ENCODE assay signal across 9 cellular contexts in genomic region chr17:40072481-40073346, GRCh38. TPM values are rescaled to one million over a fixed set of nuclear protein-coding genes. Genes with fewer than 3 reads are reported as not detected.
DNase-seq lines count a peak whose midpoint lies in the region; ATAC-seq and TF ChIP-seq lines count a peak whose summit lies in the region.
"Had no signal": no experiment of that assay in that cellular context is flagged by ENCODE, and none has a peak within 500 bp of the region (broad histone marks: within the 10 kb centered on the region; RNA-seq: fewer than 3 reads in every experiment).

No MANE protein-coding gene starts in this region.

- H3K36me3 ChIP-seq in naive thymus-derived CD4-positive, alpha-beta T cell (ENCODE audit: control insufficient read depth in 2 of 3, insufficient read depth in 3 of 3, low read length in 3 of 3) = peaks cover 0 to 23% (median 6%) of the 10 kb centered on the region in 3 experiments
- no peaks in the 10 kb centered on the region for H3K36me3 ChIP-seq in urinary bladder (ENCODE audit: insufficient read depth)

- WGBS in urinary bladder = 17% methylated on average over 19 of the region's 19 CpGs

- no peak for TF ChIP-seq CTCF in choroid plexus epithelial cell (conservative IDR thresholded peaks at IDR 0.05; ENCODE audit: low read depth, low read length)

- peaks cover 65% of the 10 kb centered on the region for H3K4me1 Mint-ChIP-seq in activated naive CD8-positive, alpha-beta T cell (ENCODE audit: low read depth)
- H3K4me1 Mint-ChIP-seq in activated naive CD8-positive, alpha-beta T cell treated with anti-CD3 and anti-CD28 coated beads for 36 hours = peaks cover 41% of the 10 kb centered on the region
- peaks cover 31 to 89% (median 58%) of the 10 kb centered on the region in 7 donors for H3K4me1 Mint-ChIP-seq in naive thymus-derived CD4-positive, alpha-beta T cell

- no peak overlapping the region for H3K4me3 Mint-ChIP-seq in activated naive CD8-positive, alpha-beta T cell
- no peak overlapping the region for H3K4me3 Mint-ChIP-seq in activated naive CD8-positive, alpha-beta T cell treated with anti-CD3 and anti-CD28 coated beads for 36 hours
- peak overlapping the region in 2 of 10 donors; percentile 5 to 12 for H3K4me3 Mint-ChIP-seq in naive thymus-derived CD4-positive, alpha-beta T cell
- H3K4me3 Mint-ChIP-seq: T-helper 1 cell treated with Interleukin-12 subunit alpha and Interleukin-12 subunit beta and Interleukin-4 antibody, amounts not matched to agents 30 μg/mL and 1 μg/mL, for 36 hours had no signal

- no peaks in the 10 kb centered on the region for H3K9me3 Mint-ChIP-seq in activated naive CD8-positive, alpha-beta T cell (ENCODE audit: low read depth)
- no peaks in the 10 kb centered on the region for H3K9me3 Mint-ChIP-seq in activated naive CD8-positive, alpha-beta T cell treated with anti-CD3 and anti-CD28 coated beads for 36 hours
- no peaks in the 10 kb centered on the region for H3K9me3 Mint-ChIP-seq in naive thymus-derived CD4-positive, alpha-beta T cell
- H3K9me3 Mint-ChIP-seq: T-helper 1 cell treated with Interleukin-12 subunit alpha and Interleukin-12 subunit beta and Interleukin-4 antibody, amounts not matched to agents 30 μg/mL and 1 μg/mL, for 36 hours had no signal

- H3K4me3 ChIP-seq in choroid plexus epithelial cell (ENCODE audit: low read depth, low read length) (no peak overlapping the region), urinary bladder (ENCODE audit: low read depth, low read length) (peak overlapping the region; percentile 1)
- no peak overlapping the region for H3K4me3 ChIP-seq in naive thymus-derived CD4-positive, alpha-beta T cell (ENCODE audit: low read length)

- H3K27me3 Mint-ChIP-seq in activated naive CD8-positive, alpha-beta T cell = no peaks in the 10 kb centered on the region
- H3K27me3 Mint-ChIP-seq in activated naive CD8-positive, alpha-beta T cell treated with anti-CD3 and anti-CD28 coated beads for 36 hours = no peaks in the 10 kb centered on the region
- H3K27me3 Mint-ChIP-seq in naive thymus-derived CD4-positive, alpha-beta T cell = no peaks in the 10 kb centered on the region

- H3K9me3 ChIP-seq in naive thymus-derived CD4-positive, alpha-beta T cell (ENCODE audit: control insufficient read depth in 2 of 3, low read length in 3 of 3) = no peaks in the 10 kb centered on the region

- H3K27ac ChIP-seq in naive thymus-derived CD4-positive, alpha-beta T cell (ENCODE audit: low read depth, low read length) = peak overlapping the region; percentile 75
- peak overlapping the region; percentile 93 for H3K27ac ChIP-seq in urinary bladder (ENCODE audit: low read depth)

- H3K4me1 ChIP-seq in naive thymus-derived CD4-positive, alpha-beta T cell (ENCODE audit: control insufficient read depth in 2 of 2, insufficient read depth in 2 of 2, low read length in 2 of 2) = peaks cover 37 to 58% of the 10 kb centered on the region in 2 donors
- peaks cover 6% of the 10 kb centered on the region for H3K4me1 ChIP-seq in urinary bladder (ENCODE audit: insufficient read depth)

- POLR2A ChIA-PET in naive thymus-derived CD4-positive, alpha-beta T cell (lab: Charles Lee) = interaction anchor here (0.6 to 6.6 kb wide), 4 partner anchors 10 to 345 kb away, joined by 3 to 60 read pairs (median 4); partner anchors contain the start of genes MED24, THRA and TOP2A

- ATAC-seq in naive thymus-derived CD4-positive, alpha-beta T cell = no peak

- CTCF ChIA-PET in naive thymus-derived CD4-positive, alpha-beta T cell (lab: Charles Lee) = interaction anchor here (0.8 to 6.3 kb wide), 5 partner anchors 9 to 200 kb away, joined by 3 to 106 read pairs (median 49); partner anchors contain the start of gene THRA

- H3K27ac Mint-ChIP-seq in activated naive CD8-positive, alpha-beta T cell = peak overlapping the region; percentile 81
- H3K27ac Mint-ChIP-seq in activated naive CD8-positive, alpha-beta T cell treated with anti-CD3 and anti-CD28 coated beads for 36 hours = no peak overlapping the region
- peak overlapping the region in 8 of 9 donors; percentile 23 to 84 (median 68) for H3K27ac Mint-ChIP-seq in naive thymus-derived CD4-positive, alpha-beta T cell
- H3K27ac Mint-ChIP-seq: T-helper 1 cell treated with Interleukin-12 subunit alpha and Interleukin-12 subunit beta and Interleukin-4 antibody, amounts not matched to agents 30 μg/mL and 1 μg/mL, for 36 hours had no signal

- H3K27me3 ChIP-seq in naive thymus-derived CD4-positive, alpha-beta T cell (ENCODE audit: control insufficient read depth in 2 of 2, insufficient read depth in 2 of 2, low read length in 2 of 2) = no peaks in the 10 kb centered on the region

- no peaks in the 10 kb centered on the region for H3K36me3 Mint-ChIP-seq in activated naive CD8-positive, alpha-beta T cell
- no peaks in the 10 kb centered on the region for H3K36me3 Mint-ChIP-seq in activated naive CD8-positive, alpha-beta T cell treated with anti-CD3 and anti-CD28 coated beads for 36 hours
- H3K36me3 Mint-ChIP-seq in naive thymus-derived CD4-positive, alpha-beta T cell = peaks cover 0 to 16% (median 4%) of the 10 kb centered on the region in 5 donors

- DNase-seq in activated naive CD8-positive, alpha-beta T cell treated with anti-CD3 and anti-CD28 coated beads for 36 hours = no peak
- DNase-seq in choroid plexus epithelial cell (ENCODE audit: low read depth) = peak; percentile 26
- DNase-seq in naive thymus-derived CD4-positive, alpha-beta T cell = no peak
- no peak for DNase-seq in activated naive CD4-positive, alpha-beta T cell treated with Interleukin-2 at 50 U/mL for 16 hours
- DNase-seq in NK-92 treated with Interleukin-12 subunit alpha and Interleukin-12 subunit beta, amount 100 ng/mL, for 24 hours (lab: John Stamatoyannopoulos, UW) = no peak
- DNase-seq in NCI-H1694 (lab: John Stamatoyannopoulos, UW) = no peak

- intact Hi-C loops in naive thymus-derived CD4-positive, alpha-beta T cell (cut with micrococcal nuclease) = no loop called here

RNA-seq across cellular contexts. Expression of gene THRA, which starts 9.9 kb away (rescaled TPM):
- total RNA-seq in activated naive CD8-positive, alpha-beta T cell treated with anti-CD3 and anti-CD28 coated beads for 36 hours = 10 to 100 TPM; 11.4 to 12.1 TPM
- 10 to 100 TPM in 4 of 5 experiments, 1 to 10 TPM in 1; 3.2 to 55.9 (median 48.4) TPM for total RNA-seq in naive thymus-derived CD4-positive, alpha-beta T cell
- 10 to 100 TPM; 17.7 to 26.2 TPM for polyA plus RNA-seq in naive thymus-derived CD4-positive, alpha-beta T cell
- 35.5 TPM for total RNA-seq in urinary bladder
- 76.3 TPM for polyA plus RNA-seq in urinary bladder

RNA-seq across cellular contexts. Expression of gene MED24, which starts 18.5 kb away (rescaled TPM):
- total RNA-seq in activated naive CD8-positive, alpha-beta T cell treated with anti-CD3 and anti-CD28 coated beads for 36 hours = 100 to 1,000 TPM; 103 to 107 TPM
- total RNA-seq in naive thymus-derived CD4-positive, alpha-beta T cell = 100 to 1,000 TPM in 1 of 5 experiments, 10 to 100 TPM in 4; 82.9 to 103 (median 91.4) TPM
- 10 to 100 TPM; 46.7 to 62.7 TPM for polyA plus RNA-seq in naive thymus-derived CD4-positive, alpha-beta T cell
- total RNA-seq in urinary bladder = 45.8 TPM
- polyA plus RNA-seq in urinary bladder = 52.4 TPM

RNA-seq across cellular contexts. Expression of gene NR1D1, which starts 27.7 kb away (rescaled TPM):
- 1 to 10 TPM; 4.8 to 5.8 TPM for total RNA-seq in activated naive CD8-positive, alpha-beta T cell treated with anti-CD3 and anti-CD28 coated beads for 36 hours
- 10 to 100 TPM in 4 of 5 experiments, 1 to 10 TPM in 1; 3.6 to 34.2 (median 17.3) TPM for total RNA-seq in naive thymus-derived CD4-positive, alpha-beta T cell
- polyA plus RNA-seq in naive thymus-derived CD4-positive, alpha-beta T cell = 10 to 100 TPM in 1 of 2 donors, 1 to 10 TPM in 1; 4.7 to 11.2 TPM
- total RNA-seq in urinary bladder = 2.0 TPM
- polyA plus RNA-seq in urinary bladder = 18.1 TPM

RNA-seq across cellular contexts. Expression of gene MSL1, which starts 49.1 kb away (rescaled TPM):
- total RNA-seq in activated naive CD8-positive, alpha-beta T cell treated with anti-CD3 and anti-CD28 coated beads for 36 hours = 10 to 100 TPM; 62.7 to 66.7 TPM
- total RNA-seq in naive thymus-derived CD4-positive, alpha-beta T cell = 100 to 1,000 TPM in 4 of 5 experiments, 10 to 100 TPM in 1; 97.0 to 145 (median 113) TPM
- polyA plus RNA-seq in naive thymus-derived CD4-positive, alpha-beta T cell = 10 to 100 TPM in 1 of 2 donors, 1 to 10 TPM in 1; 8.0 to 11.3 TPM
- 81.3 TPM for total RNA-seq in urinary bladder
- polyA plus RNA-seq in urinary bladder = 70.9 TPM

RNA-seq across cellular contexts. Expression of gene CSF3, which starts 57.5 kb away (rescaled TPM):
- total RNA-seq in activated naive CD8-positive, alpha-beta T cell treated with anti-CD3 and anti-CD28 coated beads for 36 hours = not detected
- not detected for total RNA-seq in naive thymus-derived CD4-positive, alpha-beta T cell
- not detected for polyA plus RNA-seq in naive thymus-derived CD4-positive, alpha-beta T cell
- not detected for total RNA-seq in urinary bladder
- 2.3 TPM for polyA plus RNA-seq in urinary bladder
